ENCODE assay signal across 11 cellular contexts in genomic region chr4:73589887-73590801, GRCh38. TPM values are rescaled to one million over a fixed set of nuclear protein-coding genes. Genes with fewer than 3 reads are reported as not detected.
A peak's percentile ranks its signal among the peaks of the same experiment; 100 is the strongest.
DNase-seq lines count a peak whose midpoint lies in the region; ATAC-seq and TF ChIP-seq lines count a peak whose summit lies in the region.
"Had no signal": no experiment of that assay in that cellular context is flagged by ENCODE, and none has a peak within 500 bp of the region (broad histone marks: within the 10 kb centered on the region; RNA-seq: fewer than 3 reads in every experiment).

No MANE protein-coding gene starts in this region.

- H3K79me2 ChIP-seq in PC-3 (ENCODE audit: low read length), result no peaks in the 10 kb centered on the region

- H3K36me3 ChIP-seq in PC-3 (ENCODE audit: low read depth, low read length) (no peaks in the 10 kb centered on the region), stomach (peaks cover 0 to 9% (median 1%) of the 10 kb centered on the region in 4 donors)
- H3K36me3 ChIP-seq: SJSA1, thoracic aorta had no signal

- CTCF ChIA-PET in PC-3 (lab: Charles Lee), result interaction anchor here (0.6 to 1.7 kb wide), 3 partner anchors 20 to 76 kb away, joined by 4 to 9 read pairs (median 6); no protein-coding TSS in a partner anchor

- no peak overlapping the region for H2AFZ ChIP-seq in PC-3 (ENCODE audit: low read length)

- intact Hi-C loops in PC-3 (cut with micrococcal nuclease) (loop anchor here (5.0 to 10.0 kb wide), 3 partner anchors 68 to 335 kb away; partner anchors contain the start of gene CXCL1), stomach (cut with DNase I; ENCODE audit: low total_unique reads) (no loop called here)

- H3K4me2 ChIP-seq in PC-3 (ENCODE audit: low read length), result 0 out of 2 replicates have a peak overlapping the region, but pooled peaks have one; percentile 6

- ATAC-seq in HG03442 (IDR thresholded peaks at IDR 0.05; ENCODE audit: unreplicated experiment) (peak; percentile 96), PC-3 (peak; percentile 45)

- H3K9ac ChIP-seq in PC-3 (ENCODE audit: low read length), result no peak overlapping the region

- POLR2A ChIA-PET in PC-3 (lab: Charles Lee; ENCODE audit: unreplicated experiment), result interaction anchor here (0.5 to 0.7 kb wide), 2 partner anchors 15 to 93 kb away, joined by 4 to 7 read pairs; no protein-coding TSS in a partner anchor

- H3K9me3 ChIP-seq in PC-3 (ENCODE audit: low read length) (no peaks in the 10 kb centered on the region), stomach (no peaks in the 10 kb centered on the region)
- H3K9me3 ChIP-seq: SJSA1, thoracic aorta had no signal

- H3K4me3 ChIP-seq in PC-3 (ENCODE audit: low read length) (no peak overlapping the region), stomach (no peak overlapping the region)
- H3K4me3 ChIP-seq: SJSA1, thoracic aorta had no signal

- WGBS in stomach, 5 donors, result 17 to 29% (median 20%) methylated on average over 5 of the region's 5 CpGs

- no peaks in the 10 kb centered on the region for H3K9me2 ChIP-seq in PC-3 (replicated peaks; ENCODE audit: low read length)

- peak; percentile 62 for DNase-seq in DMS79 treated with DMSO at 0.1 percent for 48 hours (lab: John Stamatoyannopoulos, UW)
- DNase-seq in DMS79 (lab: John Stamatoyannopoulos, UW), result no peak
- no peak for DNase-seq in PC-3
- DNase-seq in stomach, result no peak
- DNase-seq in AG20443 (ENCODE audit: low spot score), result no peak
- DNase-seq in Ammon's horn (ENCODE audit: low spot score), result no peak
- DNase-seq in NK-92 (lab: John Stamatoyannopoulos, UW; ENCODE audit: unreplicated experiment), result no peak

- H3K27me3 ChIP-seq in PC-3 (ENCODE audit: low read length) (no peaks in the 10 kb centered on the region), stomach (no peaks in the 10 kb centered on the region)
- H3K27me3 ChIP-seq: SJSA1 had no signal

- TF ChIP-seq CTCF in PC-3 (conservative IDR thresholded peaks at IDR 0.05; ENCODE audit: low read depth, low read length) (no peak), stomach (IDR thresholded peaks at IDR 0.05) (no peak)

- no peaks in the 10 kb centered on the region for H4K20me1 ChIP-seq in PC-3 (ENCODE audit: low read length)

- no peak for TF ChIP-seq POLR2A in stomach (IDR thresholded peaks at IDR 0.05)

- no peak for TF ChIP-seq EP300 in stomach (IDR thresholded peaks at IDR 0.05)

- H3K27ac ChIP-seq in PC-3 (ENCODE audit: low read length), result no peak overlapping the region
- H3K27ac ChIP-seq in stomach, result peak overlapping the region; percentile 66 to 79 (median 74)
- H3K27ac ChIP-seq: 22Rv1, SJSA1, thoracic aorta had no signal

- no TSS peak for BruUV-seq in PC-3 (replicated peaks; lab: Mats Ljungman, UMichigan)

- H3K4me1 ChIP-seq in PC-3 (ENCODE audit: insufficient read depth, low read length) (peaks cover 28% of the 10 kb centered on the region), stomach (peaks cover 3 to 43% (median 37%) of the 10 kb centered on the region in 4 donors)
- H3K4me1 ChIP-seq: SJSA1 had no signal

- no peaks in the 10 kb centered on the region for H3F3A ChIP-seq in PC-3 (ENCODE audit: low read length, unreplicated experiment)

RNA-seq across cellular contexts. Expression of gene RASSF6, which starts 30.1 kb away (rescaled TPM):
- 0.69 and 1.1 TPM in 2 replicates for total RNA-seq in PC-3 (2014; rRNA removed)
- total RNA-seq in stomach, result 10 to 100 TPM in 3 of 5 donors, 1 to 10 TPM in 2; 5.5 to 51.8 (median 13.4) TPM
- 10 to 100 TPM in 2 of 3 donors, 1 to 10 TPM in 1; 5.0 to 35.9 (median 13.7) TPM for polyA plus RNA-seq in stomach
- total RNA-seq: SJSA1 had no signal
